In genomic region chr9:99579964-99580363, GRCh38 we compare ENCODE assay signal across 20 cellular contexts.
DNase-seq lines count a peak whose midpoint lies in the region; ATAC-seq and TF ChIP-seq lines count a peak whose summit lies in the region.
"Had no signal": no experiment of that assay in that cellular context is flagged by ENCODE, and none has a peak within 500 bp of the region (broad histone marks: within the 10 kb centered on the region; RNA-seq: fewer than 3 reads in every experiment).

No MANE protein-coding gene starts in this region.

- no peaks in the 10 kb centered on the region for H3K36me3 ChIP-seq in naive thymus-derived CD4-positive, alpha-beta T cell (ENCODE audit: control insufficient read depth in 2 of 3, insufficient read depth in 3 of 3, low read length in 3 of 3)
- H3K36me3 ChIP-seq in neuronal stem cell (replicated peaks in 1 of 2; ENCODE audit: control insufficient read depth in 2 of 2, insufficient read depth in 2 of 2, low read length in 2 of 2), result no peaks in the 10 kb centered on the region
- H3K36me3 ChIP-seq: adrenal gland, sigmoid colon, thyroid gland had no signal

- no peak overlapping the region for H2BK120ac ChIP-seq in neuronal stem cell (ENCODE audit: low read depth, low read length)

- H3K27me3 ChIP-seq in naive thymus-derived CD4-positive, alpha-beta T cell (ENCODE audit: control insufficient read depth in 2 of 2, insufficient read depth in 2 of 2, low read length in 2 of 2), result no peaks in the 10 kb centered on the region
- no peaks in the 10 kb centered on the region for H3K27me3 ChIP-seq in neuronal stem cell (ENCODE audit: control insufficient read depth in 3 of 3, insufficient read depth in 3 of 3, low read depth in 1 of 3, low read length in 3 of 3)
- H3K27me3 ChIP-seq in foreskin keratinocyte, result no peaks in the 10 kb centered on the region
- H3K27me3 ChIP-seq: adrenal gland, sigmoid colon, thyroid gland had no signal

- H3K36me3 Mint-ChIP-seq in naive thymus-derived CD4-positive, alpha-beta T cell, result no peaks in the 10 kb centered on the region

- TF ChIP-seq CTCF in choroid plexus epithelial cell (conservative IDR thresholded peaks at IDR 0.05; ENCODE audit: low read depth, low read length) (no peak), foreskin keratinocyte (conservative IDR thresholded peaks at IDR 0.05) (no peak)

- H2AFZ ChIP-seq in neuronal stem cell (ENCODE audit: low read length), result no peak overlapping the region
- H2AFZ ChIP-seq: PC-9 had no signal

- H2BK5ac ChIP-seq in neuronal stem cell (ENCODE audit: low read length), result no peak overlapping the region

- H4K8ac ChIP-seq in neuronal stem cell (ENCODE audit: low read depth, low read length), result no peak overlapping the region

- no peak overlapping the region for H3K27ac Mint-ChIP-seq in naive thymus-derived CD4-positive, alpha-beta T cell
- H3K27ac Mint-ChIP-seq: activated CD4-positive, alpha-beta T cell treated with anti-CD3 and anti-CD28 coated beads for 36 hours had no signal

- intact Hi-C loops in naive thymus-derived CD4-positive, alpha-beta T cell (cut with micrococcal nuclease), result no loop called here

- H3K14ac ChIP-seq in neuronal stem cell (ENCODE audit: low read length), result no peak overlapping the region

- H3K9ac ChIP-seq in neuronal stem cell (ENCODE audit: low read depth, low read length, poor library complexity), result no peak overlapping the region
- H3K9ac ChIP-seq: KMS-11 had no signal

- H3K4ac ChIP-seq in neuronal stem cell (ENCODE audit: low read length), result no peak overlapping the region

- WGBS in neuronal stem cell (ENCODE audit: extremely low coverage in 2 of 2, insufficient read length in 2 of 2, insufficient replicate concordance in 1 of 2), 2 donors, result no CpG with 5 or more reads among the region's 4 CpGs

- H3K9me3 Mint-ChIP-seq in naive thymus-derived CD4-positive, alpha-beta T cell, result peaks cover 0 to 1% (median 0%) of the 10 kb centered on the region in 11 donors

- no peaks in the 10 kb centered on the region for H3K79me1 ChIP-seq in neuronal stem cell (ENCODE audit: low read depth, low read length)

- no peak overlapping the region for H3K4me2 ChIP-seq in neuronal stem cell (ENCODE audit: insufficient read depth, low read length, poor library complexity, severe bottlenecking)
- H3K4me2 ChIP-seq: KMS-11, PC-9 had no signal

- H4K91ac ChIP-seq in neuronal stem cell (ENCODE audit: low read depth, low read length, poor library complexity), result no peak overlapping the region

- POLR2A ChIA-PET in naive thymus-derived CD4-positive, alpha-beta T cell (lab: Charles Lee), result no interaction called here

- no peak overlapping the region for H3K27ac ChIP-seq in naive thymus-derived CD4-positive, alpha-beta T cell (ENCODE audit: low read depth, low read length)
- H3K27ac ChIP-seq in neuronal stem cell (replicated peaks; ENCODE audit: low read length) (no peak overlapping the region), foreskin keratinocyte (no peak overlapping the region)
- H3K27ac ChIP-seq: adrenal gland, epithelial cell of prostate, KMS-11, PC-9, sigmoid colon, thyroid gland had no signal

- H3K9me3 ChIP-seq in naive thymus-derived CD4-positive, alpha-beta T cell (ENCODE audit: control insufficient read depth in 2 of 3, low read length in 3 of 3), result no peaks in the 10 kb centered on the region
- peaks cover 2 to 3% of the 10 kb centered on the region in 2 donors for H3K9me3 ChIP-seq in neuronal stem cell (replicated peaks in 1 of 2; ENCODE audit: control insufficient read depth in 2 of 2, insufficient read depth in 1 of 2, low read depth in 1 of 2, low read length in 2 of 2)
- H3K9me3 ChIP-seq: adrenal gland, thyroid gland had no signal

- CTCF ChIA-PET in naive thymus-derived CD4-positive, alpha-beta T cell (lab: Charles Lee), result no interaction called here

- H3K4me3 Mint-ChIP-seq in naive thymus-derived CD4-positive, alpha-beta T cell, result no peak overlapping the region
- H3K4me3 Mint-ChIP-seq: activated CD4-positive, alpha-beta T cell treated with anti-CD3 and anti-CD28 coated beads for 36 hours had no signal

- no peak overlapping the region for H2BK12ac ChIP-seq in neuronal stem cell (ENCODE audit: low read length)

- H3K4me3 ChIP-seq in choroid plexus epithelial cell (ENCODE audit: low read depth, low read length) (no peak overlapping the region), neuronal stem cell (ENCODE audit: low read length in 2 of 2) (no peak overlapping the region)
- H3K4me3 ChIP-seq in naive thymus-derived CD4-positive, alpha-beta T cell (ENCODE audit: low read length), result no peak overlapping the region
- H3K4me3 ChIP-seq: adrenal gland, PC-9, sigmoid colon, thyroid gland had no signal

- H3K27me3 Mint-ChIP-seq in naive thymus-derived CD4-positive, alpha-beta T cell, result peaks cover 0 to 12% (median 6%) of the 10 kb centered on the region in 5 donors

- peaks cover 0 to 3% (median 0%) of the 10 kb centered on the region in 7 donors for H3K4me1 Mint-ChIP-seq in naive thymus-derived CD4-positive, alpha-beta T cell
- H3K4me1 Mint-ChIP-seq: activated CD4-positive, alpha-beta T cell treated with anti-CD3 and anti-CD28 coated beads for 36 hours had no signal

- H3K4me1 ChIP-seq in naive thymus-derived CD4-positive, alpha-beta T cell (ENCODE audit: control insufficient read depth in 2 of 2, insufficient read depth in 2 of 2, low read length in 2 of 2), result no peaks in the 10 kb centered on the region
- H3K4me1 ChIP-seq in neuronal stem cell (ENCODE audit: control insufficient read depth in 2 of 2, insufficient read depth in 1 of 2, low read depth in 1 of 2, low read length in 2 of 2) (peaks cover 0 to 1% of the 10 kb centered on the region in 2 donors), foreskin keratinocyte (no peaks in the 10 kb centered on the region)
- H3K4me1 ChIP-seq: adrenal gland, sigmoid colon, thyroid gland had no signal

- DNase-seq in EH (ENCODE audit: low read depth) (peak; percentile 6), NOMO-1 treated with DMSO at 0.1 percent for 48 hours (lab: John Stamatoyannopoulos, UW; ENCODE audit: unreplicated experiment) (peak; percentile 93), choroid plexus epithelial cell (ENCODE audit: low read depth) (peak; percentile 5), neuronal stem cell (ENCODE audit: low spot score) (no peak), foreskin keratinocyte (no peak)
- no peak for DNase-seq in naive thymus-derived CD4-positive, alpha-beta T cell
- DNase-seq: activated CD4-positive, alpha-beta T cell treated with anti-CD3 and anti-CD28 coated beads for 36 hours; activated CD8-positive, alpha-beta memory T cell treated with anti-CD3 and anti-CD28 coated beads, Interleukin-2, amount 50 U/mL, for 4 hours; activated effector memory CD4-positive, alpha-beta T cell treated with Interleukin-2 at 50 U/mL for 16 hours; foreskin melanocyte; NCI-H526; PC-9; sigmoid colon; stimulated activated naive CD4-positive, alpha-beta T cell; thyroid gland had no signal

- no peak overlapping the region for H2AK5ac ChIP-seq in neuronal stem cell (ENCODE audit: low read depth, low read length)

- no peak overlapping the region for H3K18ac ChIP-seq in neuronal stem cell (ENCODE audit: low read length)

- no peak overlapping the region for H2BK15ac ChIP-seq in neuronal stem cell (ENCODE audit: low read length)

- no peak overlapping the region for H3K23ac ChIP-seq in neuronal stem cell (ENCODE audit: low read depth, low read length, poor library complexity)

- ATAC-seq in naive thymus-derived CD4-positive, alpha-beta T cell, result peak; percentile 65
- no peak for ATAC-seq in HG02973 (IDR thresholded peaks at IDR 0.05; ENCODE audit: unreplicated experiment)
- no peak for ATAC-seq in HG02571 (IDR thresholded peaks at IDR 0.05; ENCODE audit: unreplicated experiment)
- no peak for ATAC-seq in foreskin keratinocyte
- ATAC-seq: activated CD4-positive, alpha-beta T cell treated with anti-CD3 and anti-CD28 coated beads for 36 hours had no signal

Comparison
In these comparisons a context has a peak if more than half of its experiments do, and no peak if none do; other contexts are left out.
1. DNase-seq: peak in EH (single experiment), NOMO-1 treated with DMSO at 0.1 percent for 48 hours (single experiment) and choroid plexus epithelial cell (single experiment); none in naive thymus-derived CD4-positive, alpha-beta T cell (0 of 9), neuronal stem cell (single experiment) and foreskin keratinocyte (0 of 2).